1 cellular context compared by ENCODE assay signal in genomic region chr4:139241086-139241783, GRCh38.
A peak's percentile ranks its signal among the peaks of the same experiment; 100 is the strongest.
TF ChIP-seq lines count a peak whose summit lies in the region.

No MANE protein-coding gene starts in this region.

TF ChIP-seq in HepG2, 621 proteins besides CTCF, POLR2A, EP300 and RAD21 (continued from another document and continues in another):
- TF ChIP-seq PATZ1 (CRISPR knock-in tag; IDR thresholded peaks at IDR 0.05): no peak
- TF ChIP-seq, protein P1, sequence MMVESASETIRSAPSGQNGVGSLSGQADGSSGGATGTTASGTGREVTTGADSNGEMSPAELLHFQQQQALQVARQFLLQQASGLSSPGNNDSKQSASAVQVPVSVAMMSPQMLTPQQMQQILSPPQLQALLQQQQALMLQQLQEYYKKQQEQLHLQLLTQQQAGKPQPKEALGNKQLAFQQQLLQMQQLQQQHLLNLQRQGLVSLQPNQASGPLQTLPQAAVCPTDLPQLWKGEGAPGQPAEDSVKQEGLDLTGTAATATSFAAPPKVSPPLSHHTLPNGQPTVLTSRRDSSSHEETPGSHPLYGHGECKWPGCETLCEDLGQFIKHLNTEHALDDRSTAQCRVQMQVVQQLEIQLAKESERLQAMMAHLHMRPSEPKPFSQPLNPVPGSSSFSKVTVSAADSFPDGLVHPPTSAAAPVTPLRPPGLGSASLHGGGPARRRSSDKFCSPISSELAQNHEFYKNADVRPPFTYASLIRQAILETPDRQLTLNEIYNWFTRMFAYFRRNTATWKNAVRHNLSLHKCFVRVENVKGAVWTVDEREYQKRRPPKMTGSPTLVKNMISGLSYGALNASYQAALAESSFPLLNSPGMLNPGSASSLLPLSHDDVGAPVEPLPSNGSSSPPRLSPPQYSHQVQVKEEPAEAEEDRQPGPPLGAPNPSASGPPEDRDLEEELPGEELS (CRISPR knock-in tag; IDR thresholded peaks at IDR 0.05): no peak
- TF ChIP-seq ZSCAN29 (CRISPR knock-in tag; conservative IDR thresholded peaks at IDR 0.05): no peak
- TF ChIP-seq ZBTB20 (CRISPR knock-in tag; IDR thresholded peaks at IDR 0.05; ENCODE audit: borderline replicate concordance, low read depth): 0 out of 2 replicates have a peak, but pooled peaks have one; percentile 34
- no peak for TF ChIP-seq MBNL3 (CRISPR knock-in tag; conservative IDR thresholded peaks at IDR 0.05)
- peak; percentile 31 for TF ChIP-seq TEAD3 (CRISPR knock-in tag; optimal IDR thresholded peaks at IDR 0.05; ENCODE audit: borderline replicate concordance)
- TF ChIP-seq, protein P2, sequence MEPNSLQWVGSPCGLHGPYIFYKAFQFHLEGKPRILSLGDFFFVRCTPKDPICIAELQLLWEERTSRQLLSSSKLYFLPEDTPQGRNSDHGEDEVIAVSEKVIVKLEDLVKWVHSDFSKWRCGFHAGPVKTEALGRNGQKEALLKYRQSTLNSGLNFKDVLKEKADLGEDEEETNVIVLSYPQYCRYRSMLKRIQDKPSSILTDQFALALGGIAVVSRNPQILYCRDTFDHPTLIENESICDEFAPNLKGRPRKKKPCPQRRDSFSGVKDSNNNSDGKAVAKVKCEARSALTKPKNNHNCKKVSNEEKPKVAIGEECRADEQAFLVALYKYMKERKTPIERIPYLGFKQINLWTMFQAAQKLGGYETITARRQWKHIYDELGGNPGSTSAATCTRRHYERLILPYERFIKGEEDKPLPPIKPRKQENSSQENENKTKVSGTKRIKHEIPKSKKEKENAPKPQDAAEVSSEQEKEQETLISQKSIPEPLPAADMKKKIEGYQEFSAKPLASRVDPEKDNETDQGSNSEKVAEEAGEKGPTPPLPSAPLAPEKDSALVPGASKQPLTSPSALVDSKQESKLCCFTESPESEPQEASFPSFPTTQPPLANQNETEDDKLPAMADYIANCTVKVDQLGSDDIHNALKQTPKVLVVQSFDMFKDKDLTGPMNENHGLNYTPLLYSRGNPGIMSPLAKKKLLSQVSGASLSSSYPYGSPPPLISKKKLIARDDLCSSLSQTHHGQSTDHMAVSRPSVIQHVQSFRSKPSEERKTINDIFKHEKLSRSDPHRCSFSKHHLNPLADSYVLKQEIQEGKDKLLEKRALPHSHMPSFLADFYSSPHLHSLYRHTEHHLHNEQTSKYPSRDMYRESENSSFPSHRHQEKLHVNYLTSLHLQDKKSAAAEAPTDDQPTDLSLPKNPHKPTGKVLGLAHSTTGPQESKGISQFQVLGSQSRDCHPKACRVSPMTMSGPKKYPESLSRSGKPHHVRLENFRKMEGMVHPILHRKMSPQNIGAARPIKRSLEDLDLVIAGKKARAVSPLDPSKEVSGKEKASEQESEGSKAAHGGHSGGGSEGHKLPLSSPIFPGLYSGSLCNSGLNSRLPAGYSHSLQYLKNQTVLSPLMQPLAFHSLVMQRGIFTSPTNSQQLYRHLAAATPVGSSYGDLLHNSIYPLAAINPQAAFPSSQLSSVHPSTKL (CRISPR knock-in tag; IDR thresholded peaks at IDR 0.05): peak; percentile 36; the same call in 1 of the 2 replicates
- TF ChIP-seq ZNF136 (CRISPR knock-in tag; IDR thresholded peaks at IDR 0.05; ENCODE audit: low read depth): 0 out of 2 replicates have a peak, but pooled peaks have one; percentile 71
- TF ChIP-seq ZNF646 (CRISPR knock-in tag; IDR thresholded peaks at IDR 0.05): no peak
- TF ChIP-seq ZMYM2 (CRISPR knock-in tag; IDR thresholded peaks at IDR 0.05): no peak
- TF ChIP-seq GFI1 (CRISPR knock-in tag; IDR thresholded peaks at IDR 0.05; ENCODE audit: borderline replicate concordance): no peak
- no peak for TF ChIP-seq CBFB (CRISPR knock-in tag; IDR thresholded peaks at IDR 0.05)
- no peak for TF ChIP-seq SAFB2 (CRISPR knock-in tag; IDR thresholded peaks at IDR 0.05; ENCODE audit: borderline replicate concordance, low read depth)
- TF ChIP-seq ZNF564 (CRISPR knock-in tag; IDR thresholded peaks at IDR 0.05): no peak
- no peak for TF ChIP-seq ZNF274 (CRISPR knock-in tag; IDR thresholded peaks at IDR 0.05)
- TF ChIP-seq ZNF230 (CRISPR knock-in tag; IDR thresholded peaks at IDR 0.05): no peak
- no peak for TF ChIP-seq EZH2 (conservative IDR thresholded peaks at IDR 0.05; ENCODE audit: low read depth, low read length)
- TF ChIP-seq ZKSCAN1 (IDR thresholded peaks at IDR 0.05; ENCODE audit: low read length): no peak
- TF ChIP-seq GABPB1 (CRISPR knock-in tag; IDR thresholded peaks at IDR 0.05): no peak
- TF ChIP-seq, protein P3, sequence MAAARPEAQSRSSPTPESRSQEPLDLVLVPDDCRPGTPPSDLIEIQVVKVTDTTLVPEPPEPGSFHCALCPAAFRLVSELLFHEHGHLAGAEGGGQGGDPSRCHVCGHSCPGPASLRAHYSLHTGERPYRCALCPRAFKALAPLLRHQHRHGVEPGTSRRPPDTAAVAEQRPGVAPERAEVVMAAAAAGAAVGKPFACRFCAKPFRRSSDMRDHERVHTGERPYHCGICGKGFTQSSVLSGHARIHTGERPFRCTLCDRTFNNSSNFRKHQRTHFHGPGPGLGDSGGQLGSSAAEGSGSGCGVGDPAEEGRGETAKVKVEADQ (CRISPR knock-in tag; IDR thresholded peaks at IDR 0.05; ENCODE audit: borderline replicate concordance): no peak
- no peak for TF ChIP-seq ZNF318 (CRISPR knock-in tag; IDR thresholded peaks at IDR 0.05)
- TF ChIP-seq NKX3-1 (CRISPR knock-in tag; IDR thresholded peaks at IDR 0.05): no peak
- no peak for TF ChIP-seq XRCC5 (optimal IDR thresholded peaks at IDR 0.05; ENCODE audit: low read length)
- TF ChIP-seq ATF2 (CRISPR knock-in tag; IDR thresholded peaks at IDR 0.05): no peak
- no peak for TF ChIP-seq SRY (CRISPR knock-in tag; IDR thresholded peaks at IDR 0.05)
- no peak for TF ChIP-seq ZNF768 (CRISPR knock-in tag; IDR thresholded peaks at IDR 0.05)
- no peak for TF ChIP-seq ELF1 (CRISPR knock-in tag; IDR thresholded peaks at IDR 0.05)
- TF ChIP-seq ATF5 (CRISPR knock-in tag; IDR thresholded peaks at IDR 0.05; ENCODE audit: low read depth): no peak
